In the genomic region with DNA sequence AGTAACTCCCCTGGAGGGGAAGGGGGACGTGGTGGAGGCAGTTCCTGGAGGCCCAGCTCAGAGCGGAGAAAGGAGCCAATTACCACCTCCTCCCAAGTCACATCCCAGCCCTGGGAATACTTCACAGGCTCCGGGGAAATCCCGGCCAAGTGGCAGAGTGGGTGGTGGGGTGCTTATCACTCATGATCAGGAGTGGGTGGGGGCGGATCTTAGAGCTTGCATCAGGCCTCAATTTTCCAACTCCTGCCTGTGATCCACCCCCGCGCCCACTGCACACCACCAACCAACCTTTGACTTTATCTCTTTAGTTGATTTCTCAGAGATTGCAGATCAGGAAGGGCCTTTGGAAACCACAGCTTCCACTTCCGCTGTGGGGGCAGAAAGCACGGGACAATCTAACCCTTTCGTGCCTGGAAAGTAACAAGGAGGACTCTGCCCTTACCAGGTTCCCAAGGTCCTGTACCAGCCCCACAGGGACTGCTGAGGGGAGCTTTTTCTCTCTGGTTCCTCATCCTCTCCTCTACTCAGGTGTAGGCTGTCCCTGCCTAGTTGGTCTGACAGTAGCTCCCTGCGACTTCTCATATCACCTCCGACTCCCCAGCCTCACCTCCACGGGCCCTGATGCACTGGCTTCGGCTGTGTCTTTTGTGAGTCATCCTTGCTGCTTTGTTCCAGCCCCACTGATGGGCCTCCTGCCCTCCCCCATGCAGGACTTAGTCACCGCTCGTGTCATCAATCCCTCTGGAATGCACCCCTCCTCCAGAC, we compare ENCODE assay signal across 1 cellular context.
A peak's percentile ranks its signal among the peaks of the same experiment; 100 is the strongest.
TF ChIP-seq lines count a peak whose summit lies in the region.

No MANE protein-coding gene starts in this region.

TF ChIP-seq in SK-N-SH treated with all-trans-retinoic acid at 6 μM for 48 hours, 23 proteins besides CTCF, POLR2A, EP300 and RAD21 (continued from another document):
- TF ChIP-seq BACH2 (CRISPR knock-in tag; IDR thresholded peaks at IDR 0.05; ENCODE audit: borderline replicate concordance) (no peak), ZC3H10 (CRISPR knock-in tag; IDR thresholded peaks at IDR 0.05) (peak; percentile 28), ISL1 (CRISPR knock-in tag; IDR thresholded peaks at IDR 0.05) (peak; percentile 18; the same call in 1 of the 2 replicates), TSHZ2 (CRISPR knock-in tag; IDR thresholded peaks at IDR 0.05) (no peak), CSDC2 (CRISPR knock-in tag; IDR thresholded peaks at IDR 0.05) (peak; percentile 39; the same call in 1 of the 2 replicates), TOX (CRISPR knock-in tag; IDR thresholded peaks at IDR 0.05; ENCODE audit: borderline replicate concordance) (no peak), ZFP3 (CRISPR knock-in tag; IDR thresholded peaks at IDR 0.05) (no peak), RARB (CRISPR knock-in tag; IDR thresholded peaks at IDR 0.05) (no peak; the same call in 1 of the 2 replicates), GLIS3 (CRISPR knock-in tag; IDR thresholded peaks at IDR 0.05) (no peak), ZNF70 (CRISPR knock-in tag; IDR thresholded peaks at IDR 0.05) (0 out of 2 replicates have a peak, but pooled peaks have one; percentile 47), OSR1 (CRISPR knock-in tag; IDR thresholded peaks at IDR 0.05) (0 out of 2 replicates have a peak, but pooled peaks have one; percentile 61), ZNF565 (CRISPR knock-in tag; conservative IDR thresholded peaks at IDR 0.05; ENCODE audit: low read depth) (no peak)
- TF ChIP-seq, protein P1, sequence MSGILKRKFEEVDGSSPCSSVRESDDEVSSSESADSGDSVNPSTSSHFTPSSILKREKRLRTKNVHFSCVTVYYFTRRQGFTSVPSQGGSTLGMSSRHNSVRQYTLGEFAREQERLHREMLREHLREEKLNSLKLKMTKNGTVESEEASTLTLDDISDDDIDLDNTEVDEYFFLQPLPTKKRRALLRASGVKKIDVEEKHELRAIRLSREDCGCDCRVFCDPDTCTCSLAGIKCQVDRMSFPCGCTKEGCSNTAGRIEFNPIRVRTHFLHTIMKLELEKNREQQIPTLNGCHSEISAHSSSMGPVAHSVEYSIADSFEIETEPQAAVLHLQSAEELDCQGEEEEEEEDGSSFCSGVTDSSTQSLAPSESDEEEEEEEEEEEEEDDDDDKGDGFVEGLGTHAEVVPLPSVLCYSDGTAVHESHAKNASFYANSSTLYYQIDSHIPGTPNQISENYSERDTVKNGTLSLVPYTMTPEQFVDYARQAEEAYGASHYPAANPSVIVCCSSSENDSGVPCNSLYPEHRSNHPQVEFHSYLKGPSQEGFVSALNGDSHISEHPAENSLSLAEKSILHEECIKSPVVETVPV (CRISPR knock-in tag; IDR thresholded peaks at IDR 0.05), result no peak
